In the genomic region with DNA sequence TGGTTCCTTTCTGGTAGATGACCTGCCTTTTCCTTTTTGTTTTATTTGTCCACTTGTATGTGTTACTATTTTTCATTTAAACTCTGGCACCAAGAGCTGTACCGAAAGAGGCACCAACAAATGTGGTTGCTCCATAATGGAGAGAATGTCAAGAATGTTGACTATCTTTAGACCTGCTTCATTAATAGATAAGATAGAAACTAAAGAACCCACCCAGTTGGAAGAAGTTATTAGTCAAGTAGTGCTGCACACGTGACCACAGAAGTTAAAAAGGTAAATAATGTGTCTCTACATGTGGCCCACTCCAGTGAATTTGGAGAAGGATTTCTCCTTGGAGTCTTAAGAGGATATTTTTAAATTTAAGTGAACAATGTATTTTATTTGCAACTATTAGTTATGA, we compare ENCODE assay signal across 1 cellular context.
TF ChIP-seq lines count a peak whose summit lies in the region.

No MANE protein-coding gene starts in this region.

TF ChIP-seq in HepG2, 621 proteins besides CTCF, POLR2A, EP300 and RAD21:
- TF ChIP-seq PLRG1 (conservative IDR thresholded peaks at IDR 0.05) (no peak), FOXK2 (IDR thresholded peaks at IDR 0.05) (no peak), ZNF703 (CRISPR knock-in tag; IDR thresholded peaks at IDR 0.05; ENCODE audit: borderline replicate concordance) (no peak), PRMT3 (CRISPR knock-in tag; IDR thresholded peaks at IDR 0.05; ENCODE audit: borderline replicate concordance, low read depth) (no peak), ZC3H13 (CRISPR knock-in tag; IDR thresholded peaks at IDR 0.05) (no peak), PHB2 (IDR thresholded peaks at IDR 0.05; ENCODE audit: partially characterized antibody) (no peak)
